In genomic region chr5:122152266-122152900, GRCh38 we compare ENCODE assay signal across 20 cellular contexts. TPM values are rescaled to one million over a fixed set of nuclear protein-coding genes. Genes with fewer than 3 reads are reported as not detected.
DNase-seq lines count a peak whose midpoint lies in the region; ATAC-seq, FAIRE-seq and TF ChIP-seq lines count a peak whose summit lies in the region.
"Had no signal": no experiment of that assay in that cellular context is flagged by ENCODE, and none has a peak within 500 bp of the region (broad histone marks: within the 10 kb centered on the region; RNA-seq: fewer than 3 reads in every experiment).

No MANE protein-coding gene starts in this region.

- H3K27me3 Mint-ChIP-seq in endodermal cell (ENCODE audit: insufficient read depth) = no peaks in the 10 kb centered on the region
- no peaks in the 10 kb centered on the region for H3K27me3 Mint-ChIP-seq in activated T-cell treated with anti-CD3 and anti-CD28 coated beads, Interleukin-2, amount 50 U/mL, for 24 hours

- H3K4me1 ChIP-seq in right cardiac atrium (ENCODE audit: control insufficient read depth, insufficient read depth, low read length) = peaks cover 3% of the 10 kb centered on the region
- H3K4me1 ChIP-seq in endodermal cell (ENCODE audit: control insufficient read depth, insufficient read depth, low read length) = peaks cover 11% of the 10 kb centered on the region
- H3K4me1 ChIP-seq in osteoblast (ENCODE audit: insufficient read depth, low read length) = peaks cover 63% of the 10 kb centered on the region
- H3K4me1 ChIP-seq: parathyroid adenoma had no signal

- TF ChIP-seq CTCF in endodermal cell (conservative IDR thresholded peaks at IDR 0.05) (no peak), osteoblast (IDR thresholded peaks at IDR 0.05; ENCODE audit: extremely low read depth, low read depth, low read length) (no peak), D721Med (IDR thresholded peaks at IDR 0.05; ENCODE audit: insufficient read depth, missing control alignments) (no peak)

- no peak overlapping the region for H3K4me3 Mint-ChIP-seq in endodermal cell
- H3K4me3 Mint-ChIP-seq in activated T-cell treated with anti-CD3 and anti-CD28 coated beads, Interleukin-2, amount 50 U/mL, for 24 hours = no peak overlapping the region
- H3K4me3 Mint-ChIP-seq: CD4-positive, alpha-beta memory T cell had no signal

- ATAC-seq in right cardiac atrium (peak; percentile 31 to 43), Right ventricle myocardium superior (ENCODE audit: poor library complexity) (no peak)
- ATAC-seq: HCT116 had no signal

- peak in 2 of 3 donors; percentile 11 to 53 for DNase-seq in right cardiac atrium
- no peak for DNase-seq in Right ventricle myocardium superior
- DNase-seq in endodermal cell = peak; percentile 63
- DNase-seq in osteoblast (ENCODE audit: insufficient read length, low spot score, missing footprints) = peak; percentile 64
- no peak for DNase-seq in activated T-cell treated with anti-CD3 and anti-CD28 coated beads, Interleukin-2, amount 50 U/mL, for 24 hours
- DNase-seq in ureter (ENCODE audit: low spot score) = no peak
- no peak for DNase-seq in D721Med (ENCODE audit: insufficient read length, low spot score)
- DNase-seq in UCSD-AML1 (lab: John Stamatoyannopoulos, UW; ENCODE audit: unreplicated experiment) = no peak
- DNase-seq: CD4-positive, alpha-beta memory T cell; DMS79 treated with DMSO at 0.1 percent for 48 hours; effector CD8-positive, alpha-beta T cell; hippocampal formation; NCI-H1436 treated with DMSO at 0.1 percent for 48 hours; T-helper 1 cell had no signal

- H3K36me3 ChIP-seq in endodermal cell (ENCODE audit: control insufficient read depth, insufficient read depth, low read length) = no peaks in the 10 kb centered on the region
- H3K36me3 ChIP-seq in osteoblast (ENCODE audit: insufficient read depth, low read length) = no peaks in the 10 kb centered on the region
- H3K36me3 ChIP-seq: thyroid gland had no signal

- no peaks in the 10 kb centered on the region for H3K9me3 Mint-ChIP-seq in endodermal cell
- no peaks in the 10 kb centered on the region for H3K9me3 Mint-ChIP-seq in activated T-cell treated with anti-CD3 and anti-CD28 coated beads, Interleukin-2, amount 50 U/mL, for 24 hours
- H3K9me3 Mint-ChIP-seq: CD4-positive, alpha-beta memory T cell had no signal

- H3K9ac ChIP-seq in endodermal cell (ENCODE audit: extremely low read depth, low read length, poor library complexity, severe bottlenecking) = no peak overlapping the region
- H3K9ac ChIP-seq: parathyroid adenoma had no signal

- FAIRE-seq in D721Med (lab: Jason Lieb, UNC) = no peak
- FAIRE-seq: GM19239 had no signal

- H3K27ac ChIP-seq in right cardiac atrium (ENCODE audit: low read length) (no peak overlapping the region), endodermal cell (ENCODE audit: low read depth, low read length) (no peak overlapping the region), osteoblast (ENCODE audit: low read depth, low read length) (peak overlapping the region; percentile 95)
- H3K27ac ChIP-seq: parathyroid adenoma, VCaP had no signal

- peak overlapping the region; percentile 62 for H3K4me2 ChIP-seq in osteoblast (ENCODE audit: insufficient read depth, low read length)

- H4K20me1 ChIP-seq in osteoblast (ENCODE audit: insufficient read depth, low read length) = no peaks in the 10 kb centered on the region

- H3K9me3 ChIP-seq in right cardiac atrium (ENCODE audit: control insufficient read depth, low read length) (no peaks in the 10 kb centered on the region), endodermal cell (ENCODE audit: control insufficient read depth, low read length) (no peaks in the 10 kb centered on the region), osteoblast (ENCODE audit: low read depth, low read length) (no peaks in the 10 kb centered on the region)
- H3K9me3 ChIP-seq: thyroid gland had no signal

- H3K4me3 ChIP-seq in right cardiac atrium (ENCODE audit: low read length) = no peak overlapping the region
- H3K4me3 ChIP-seq in endodermal cell (ENCODE audit: low read length) = no peak overlapping the region
- peak overlapping the region; percentile 9 for H3K4me3 ChIP-seq in osteoblast (ENCODE audit: insufficient read depth, low read length)
- H3K4me3 ChIP-seq: thyroid gland had no signal

- H3K27ac Mint-ChIP-seq in endodermal cell = no peak overlapping the region
- H3K27ac Mint-ChIP-seq in activated T-cell treated with anti-CD3 and anti-CD28 coated beads, Interleukin-2, amount 50 U/mL, for 24 hours = no peak overlapping the region
- H3K27ac Mint-ChIP-seq: CD4-positive, alpha-beta memory T cell had no signal

- H3K79me2 ChIP-seq in osteoblast (ENCODE audit: insufficient read depth, low read length) = no peaks in the 10 kb centered on the region
- H3K79me2 ChIP-seq: parathyroid adenoma had no signal

- intact Hi-C loops in right cardiac atrium (cut with DNase I) = no loop called here
- intact Hi-C loops in Right ventricle myocardium superior (cut with DNase I) = no loop called here

- H3K36me3 Mint-ChIP-seq in endodermal cell (ENCODE audit: low read depth) = no peaks in the 10 kb centered on the region
- no peaks in the 10 kb centered on the region for H3K36me3 Mint-ChIP-seq in activated T-cell treated with anti-CD3 and anti-CD28 coated beads, Interleukin-2, amount 50 U/mL, for 24 hours (ENCODE audit: low read depth)
- H3K36me3 Mint-ChIP-seq: CD4-positive, alpha-beta memory T cell had no signal

- H3K27me3 ChIP-seq in right cardiac atrium (ENCODE audit: control insufficient read depth, insufficient read depth) (no peaks in the 10 kb centered on the region), endodermal cell (ENCODE audit: control insufficient read depth, insufficient read depth, low read length, poor library complexity, severe bottlenecking) (no peaks in the 10 kb centered on the region), osteoblast (ENCODE audit: insufficient read depth, low read length) (no peaks in the 10 kb centered on the region)
- H3K27me3 ChIP-seq: thyroid gland had no signal

- whole genome bisulfite sequencing in right cardiac atrium = 77% methylated on average over 10 of the region's 10 CpGs
- 83 to 94% methylated on average over 3 to 10 of the region's 10 CpGs for WGBS in endodermal cell (ENCODE audit: insufficient coverage in 1 of 2, insufficient read length in 1 of 2), 2 experiments

- H2AFZ ChIP-seq in osteoblast (ENCODE audit: low read length) = no peak overlapping the region
- H2AFZ ChIP-seq: parathyroid adenoma had no signal

- peaks cover 15% of the 10 kb centered on the region for H3K4me1 Mint-ChIP-seq in endodermal cell
- peaks cover 20% of the 10 kb centered on the region for H3K4me1 Mint-ChIP-seq in activated T-cell treated with anti-CD3 and anti-CD28 coated beads, Interleukin-2, amount 50 U/mL, for 24 hours (ENCODE audit: low read depth)

RNA-seq across cellular contexts. Expression of gene ZNF474, which starts 23.0 kb away (rescaled TPM):
- total RNA-seq in right cardiac atrium (under 1 TPM in 2 of 4 donors, not detected in 2; 0.25 to 0.32 TPM), Right ventricle myocardium superior (not detected), endodermal cell (under 1 TPM in 1 of 2 donors, not detected in 1; 0.31 TPM), osteoblast (0.29 and 0.72 TPM in 2 replicates), ureter (0.26 TPM)
- polyA plus RNA-seq in right cardiac atrium = not detected
- polyA plus RNA-seq in endodermal cell (2013, experiment 1 of 2) = 0.18 TPM
- 0.41 TPM for polyA plus RNA-seq in endodermal cell (2013, experiment 2 of 2)
- total RNA-seq: A673 had no signal

Comparison
In these comparisons a context has a peak if more than half of its experiments do, and no peak if none do; other contexts are left out.
1. DNase-seq: peak in right cardiac atrium (2 of 3), endodermal cell (single experiment) and osteoblast (single experiment); none in Right ventricle myocardium superior (single experiment), activated T-cell treated with anti-CD3 and anti-CD28 coated beads, Interleukin-2, amount 50 U/mL, for 24 hours (single experiment), ureter (single experiment), D721Med (single experiment) and UCSD-AML1 (single experiment).